8 cellular contexts compared by ENCODE assay signal in the genomic region with DNA sequence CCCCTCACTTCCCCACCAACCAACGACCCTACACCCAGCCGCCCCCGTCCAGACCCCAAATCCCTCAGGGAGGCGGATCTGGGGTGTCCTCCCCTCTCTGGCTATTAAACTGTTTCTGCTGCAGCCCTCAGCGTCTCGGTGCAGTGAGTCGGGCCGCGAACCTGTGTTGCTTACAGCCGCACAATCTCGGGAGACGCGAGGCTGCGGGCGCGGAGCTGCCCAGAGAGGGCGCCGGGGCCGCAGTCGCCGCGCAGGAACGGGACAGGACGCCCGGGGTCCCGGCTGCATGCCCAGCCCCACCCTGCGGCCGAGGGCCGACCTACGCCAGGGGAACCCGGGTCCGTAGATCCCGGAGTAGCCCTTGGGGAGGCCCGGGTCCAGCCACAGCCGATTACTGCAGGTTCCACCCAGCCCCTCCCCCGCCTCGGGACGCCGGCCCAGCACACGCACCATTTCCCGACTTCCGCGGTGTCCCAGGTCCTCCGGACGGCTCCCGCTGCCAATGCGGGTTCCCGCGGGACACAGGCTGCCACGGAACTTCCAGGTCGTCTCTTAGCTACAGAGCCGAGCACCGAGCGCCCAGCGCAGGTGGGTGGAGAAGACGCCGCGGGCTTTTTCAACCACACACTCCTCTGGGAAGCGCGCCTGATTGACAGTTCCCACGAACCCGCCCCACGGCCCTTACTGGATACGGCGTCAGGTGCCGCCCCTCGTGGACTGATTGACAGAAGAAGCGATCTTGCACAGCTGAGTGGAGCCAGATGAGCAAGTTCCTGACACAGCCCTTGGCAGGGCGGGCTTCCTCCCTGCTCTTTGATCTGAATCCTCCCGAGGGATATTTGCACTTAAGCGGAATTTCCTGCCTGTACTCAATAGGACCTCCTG. TPM values are rescaled to one million over a fixed set of nuclear protein-coding genes. Genes with fewer than 3 reads are reported as not detected.
A peak's percentile ranks its signal among the peaks of the same experiment; 100 is the strongest.
DNase-seq lines count a peak whose midpoint lies in the region; ATAC-seq and TF ChIP-seq lines count a peak whose summit lies in the region.

A gene (minus strand): TSS at position 654 of the 885 bp plus-strand sequence. CDS start 201 bp downstream, at position 453.

- TF ChIP-seq POLR2A in ovary (IDR thresholded peaks at IDR 0.05) (peak; percentile 52), thyroid gland (IDR thresholded peaks at IDR 0.05) (peak in 1 of 2 donors; percentile 78)

- peak within 1 kb of the TSS; percentile 92 for H3K4me3 Mint-ChIP-seq in activated naive CD8-positive, alpha-beta T cell

- H3K27me3 ChIP-seq in ovary (no peaks in the 10 kb centered on the region), thyroid gland (no peaks in the 10 kb centered on the region)

- peak within 1 kb of the TSS; percentile 72 for H3K27ac Mint-ChIP-seq in activated naive CD8-positive, alpha-beta T cell

- no peaks in the 10 kb centered on the region for H3K27me3 Mint-ChIP-seq in activated naive CD8-positive, alpha-beta T cell

- peak within 1 kb of the TSS; percentile 85 for H3K4me3 ChIP-seq in ovary
- peak within 1 kb of the TSS; percentile 34 to 82 (median 76) for H3K4me3 ChIP-seq in thyroid gland (replicated peaks in 1 of 3)

- intact Hi-C loops in Right ventricle myocardium inferior (cut with DNase I): loop anchor here (2.0 to 5.0 kb wide), 4 partner anchors 36 to 239 kb away; a partner anchor contains a TSS
- intact Hi-C loops in ovary (cut with DNase I): no loop called here
- intact Hi-C loops in thyroid gland (cut with DNase I): no loop called here

- H3K4me1 Mint-ChIP-seq in activated naive CD8-positive, alpha-beta T cell (ENCODE audit: low read depth): peaks cover 20% of the 10 kb centered on the region

- WGBS in ovary, 3 donors: 0% methylated on average over 57 to 71 of the region's 71 CpGs
- WGBS in thyroid gland, 2 donors: 0 to 2% methylated on average over 26 to 28 of the region's 71 CpGs

- TF ChIP-seq CTCF in ovary (IDR thresholded peaks at IDR 0.05): no peak
- TF ChIP-seq CTCF in thyroid gland (IDR thresholded peaks at IDR 0.05): peak in 1 of 6 experiments; percentile 2

- DNase-seq in GM04504 (ENCODE audit: low read depth): peak; percentile 93
- peak; percentile 87 for DNase-seq in NCI-H1048 (lab: John Stamatoyannopoulos, UW)
- peak; percentile 99 for DNase-seq in Right ventricle myocardium inferior (ENCODE audit: missing footprints)
- DNase-seq in ovary: peak; percentile 94 to 97 (median 95)
- peak; percentile 100 for DNase-seq in thyroid gland

- ATAC-seq in HG02571 (IDR thresholded peaks at IDR 0.05; ENCODE audit: unreplicated experiment) (peak; percentile 93), SK-N-SH treated with all-trans-retinoic acid at 6 μM for 48 hours (peak; percentile 97), Right ventricle myocardium inferior (peak; percentile 100)

- peak within 1 kb of the TSS; percentile 60 to 77 for H3K27ac ChIP-seq in ovary
- peak within 1 kb of the TSS; percentile 15 to 76 (median 50) for H3K27ac ChIP-seq in thyroid gland

- H3K9me3 Mint-ChIP-seq in activated naive CD8-positive, alpha-beta T cell (ENCODE audit: low read depth): no peaks in the 10 kb centered on the region

- H3K36me3 ChIP-seq in ovary (no peaks in the 10 kb centered on the region), thyroid gland (no peaks in the 10 kb centered on the region)

- H3K36me3 Mint-ChIP-seq in activated naive CD8-positive, alpha-beta T cell: peaks cover 5% of the 10 kb centered on the region

- no peaks in the 10 kb centered on the region for H3K9me3 ChIP-seq in ovary
- H3K9me3 ChIP-seq in thyroid gland: no peaks in the 10 kb centered on the region

- TF ChIP-seq EP300 in ovary (IDR thresholded peaks at IDR 0.05): peak; percentile 47

- H3K4me1 ChIP-seq in ovary (ENCODE audit: insufficient read depth) (peaks cover 3% of the 10 kb centered on the region), thyroid gland (peaks cover 4 to 5% of the 10 kb centered on the region in 2 donors)

TF ChIP-seq in SK-N-SH treated with all-trans-retinoic acid at 6 μM for 48 hours, 23 proteins besides CTCF, POLR2A, EP300 and RAD21:
- TF ChIP-seq, protein P1, sequence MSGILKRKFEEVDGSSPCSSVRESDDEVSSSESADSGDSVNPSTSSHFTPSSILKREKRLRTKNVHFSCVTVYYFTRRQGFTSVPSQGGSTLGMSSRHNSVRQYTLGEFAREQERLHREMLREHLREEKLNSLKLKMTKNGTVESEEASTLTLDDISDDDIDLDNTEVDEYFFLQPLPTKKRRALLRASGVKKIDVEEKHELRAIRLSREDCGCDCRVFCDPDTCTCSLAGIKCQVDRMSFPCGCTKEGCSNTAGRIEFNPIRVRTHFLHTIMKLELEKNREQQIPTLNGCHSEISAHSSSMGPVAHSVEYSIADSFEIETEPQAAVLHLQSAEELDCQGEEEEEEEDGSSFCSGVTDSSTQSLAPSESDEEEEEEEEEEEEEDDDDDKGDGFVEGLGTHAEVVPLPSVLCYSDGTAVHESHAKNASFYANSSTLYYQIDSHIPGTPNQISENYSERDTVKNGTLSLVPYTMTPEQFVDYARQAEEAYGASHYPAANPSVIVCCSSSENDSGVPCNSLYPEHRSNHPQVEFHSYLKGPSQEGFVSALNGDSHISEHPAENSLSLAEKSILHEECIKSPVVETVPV (CRISPR knock-in tag; IDR thresholded peaks at IDR 0.05): no peak
- TF ChIP-seq, protein P2, sequence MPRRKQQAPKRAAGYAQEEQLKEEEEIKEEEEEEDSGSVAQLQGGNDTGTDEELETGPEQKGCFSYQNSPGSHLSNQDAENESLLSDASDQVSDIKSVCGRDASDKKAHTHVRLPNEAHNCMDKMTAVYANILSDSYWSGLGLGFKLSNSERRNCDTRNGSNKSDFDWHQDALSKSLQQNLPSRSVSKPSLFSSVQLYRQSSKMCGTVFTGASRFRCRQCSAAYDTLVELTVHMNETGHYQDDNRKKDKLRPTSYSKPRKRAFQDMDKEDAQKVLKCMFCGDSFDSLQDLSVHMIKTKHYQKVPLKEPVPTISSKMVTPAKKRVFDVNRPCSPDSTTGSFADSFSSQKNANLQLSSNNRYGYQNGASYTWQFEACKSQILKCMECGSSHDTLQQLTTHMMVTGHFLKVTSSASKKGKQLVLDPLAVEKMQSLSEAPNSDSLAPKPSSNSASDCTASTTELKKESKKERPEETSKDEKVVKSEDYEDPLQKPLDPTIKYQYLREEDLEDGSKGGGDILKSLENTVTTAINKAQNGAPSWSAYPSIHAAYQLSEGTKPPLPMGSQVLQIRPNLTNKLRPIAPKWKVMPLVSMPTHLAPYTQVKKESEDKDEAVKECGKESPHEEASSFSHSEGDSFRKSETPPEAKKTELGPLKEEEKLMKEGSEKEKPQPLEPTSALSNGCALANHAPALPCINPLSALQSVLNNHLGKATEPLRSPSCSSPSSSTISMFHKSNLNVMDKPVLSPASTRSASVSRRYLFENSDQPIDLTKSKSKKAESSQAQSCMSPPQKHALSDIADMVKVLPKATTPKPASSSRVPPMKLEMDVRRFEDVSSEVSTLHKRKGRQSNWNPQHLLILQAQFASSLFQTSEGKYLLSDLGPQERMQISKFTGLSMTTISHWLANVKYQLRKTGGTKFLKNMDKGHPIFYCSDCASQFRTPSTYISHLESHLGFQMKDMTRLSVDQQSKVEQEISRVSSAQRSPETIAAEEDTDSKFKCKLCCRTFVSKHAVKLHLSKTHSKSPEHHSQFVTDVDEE (CRISPR knock-in tag; IDR thresholded peaks at IDR 0.05): 0 out of 2 replicates have a peak, but pooled peaks have one; percentile 17

RNA-seq across cellular contexts. Expression of the gene that starts here (rescaled TPM):
- 2.3 TPM for total RNA-seq in Right ventricle myocardium inferior
- total RNA-seq in ovary: 1 to 10 TPM; 3.2 to 7.0 (median 5.1) TPM
- 1 to 10 TPM; 4.0 to 5.1 TPM for polyA plus RNA-seq in ovary
- total RNA-seq in thyroid gland: 1 to 10 TPM; 4.1 to 7.7 (median 5.8) TPM

Comparison
In these comparisons a context has a peak if more than half of its experiments do, and no peak if none do; other contexts are left out.
1. Peak in every context shown above with its lines: DNase-seq, ATAC-seq, H3K4me3 ChIP-seq and H3K27ac ChIP-seq.